8 cellular contexts compared by ENCODE assay signal in genomic region chr7:34087892-34088891, GRCh38.
A peak's percentile ranks its signal among the peaks of the same experiment; 100 is the strongest.
DNase-seq lines count a peak whose midpoint lies in the region; ATAC-seq, FAIRE-seq and TF ChIP-seq lines count a peak whose summit lies in the region.

No MANE protein-coding gene starts in this region.

- H3K27me3 ChIP-seq in adrenal gland (no peaks in the 10 kb centered on the region), lung (ENCODE audit: control insufficient read depth, insufficient read depth) (no peaks in the 10 kb centered on the region)

- H3K36me3 ChIP-seq in adrenal gland (replicated peaks in 1 of 2): no peaks in the 10 kb centered on the region
- H3K36me3 ChIP-seq in lung (ENCODE audit: control insufficient read depth in 2 of 2, insufficient read depth in 2 of 2, low read length in 2 of 2): no peaks in the 10 kb centered on the region

- TF ChIP-seq POLR2A in adrenal gland (IDR thresholded peaks at IDR 0.05) (no peak), GM12892 (IDR thresholded peaks at IDR 0.05; ENCODE audit: low read depth, low read length) (no peak)

- FAIRE-seq in GM12892 (lab: Jason Lieb, UNC): no peak

- H3K4me3 ChIP-seq in adrenal gland (no peak overlapping the region), lung (no peak overlapping the region)

- ATAC-seq in lung (ENCODE audit: insufficient read depth, low FRiP score): peak; percentile 29
- no peak for ATAC-seq in GM19397 (IDR thresholded peaks at IDR 0.05; ENCODE audit: unreplicated experiment)

- DNase-seq in NCI-H1417 (lab: John Stamatoyannopoulos, UW) (peak; percentile 12 to 64 (median 40)), NCI-H1417 treated with DMSO at 0.1 percent for 48 hours (lab: John Stamatoyannopoulos, UW) (no peak), HuH-7 (ENCODE audit: low spot score) (peak; percentile 55), adrenal gland (peak in 5 of 7 donors; percentile 16 to 34 (median 19)), lung (ENCODE audit: low spot score) (no peak), GM12892 (ENCODE audit: insufficient read length) (no peak)
- no peak for DNase-seq in activated naive CD4-positive, alpha-beta T cell (lab: John Stamatoyannopoulos, UW)

- intact Hi-C loops in adrenal gland (cut with DNase I): no loop called here

- peak in 5 of 6 experiments; percentile 25 to 52 (median 36) for TF ChIP-seq CTCF in adrenal gland (IDR thresholded peaks at IDR 0.05)
- no peak for TF ChIP-seq CTCF in lung (IDR thresholded peaks at IDR 0.05; ENCODE audit: control extremely low read depth, extremely low read depth)

- H3K27ac ChIP-seq in adrenal gland: no peak overlapping the region
- H3K27ac ChIP-seq in lung (ENCODE audit: low read depth in 1 of 2, low read length in 1 of 2): no peak overlapping the region

- H3K9me3 ChIP-seq in adrenal gland (replicated peaks in 1 of 3) (no peaks in the 10 kb centered on the region), lung (ENCODE audit: control insufficient read depth in 2 of 2, insufficient read depth in 1 of 2, low read length in 1 of 2) (peaks cover 0 to 5% of the 10 kb centered on the region in 2 donors)

- H3K4me1 ChIP-seq in adrenal gland (replicated peaks in 1 of 2) (no peaks in the 10 kb centered on the region), lung (ENCODE audit: control insufficient read depth in 2 of 2, insufficient read depth in 2 of 2, low read length in 2 of 2) (peaks cover 0 to 4% of the 10 kb centered on the region in 2 donors)

- 85 to 89% (median 88%) methylated on average over 10 of the region's 10 CpGs for whole genome bisulfite sequencing in adrenal gland, 4 donors
- 90 to 92% methylated on average over 10 of the region's 10 CpGs for WGBS in lung, 2 donors

Comparison
In these comparisons a context has a peak if more than half of its experiments do, and no peak if none do; other contexts are left out.
1. DNase-seq: peak in NCI-H1417 (3 of 3), HuH-7 (single experiment) and adrenal gland (5 of 7); none in NCI-H1417 treated with DMSO at 0.1 percent for 48 hours (single experiment), lung (single experiment), GM12892 (single experiment) and activated naive CD4-positive, alpha-beta T cell (0 of 4).